Comparison of ENCODE assay signal across 18 cellular contexts in genomic region chr6:163738725-163739124, GRCh38.
DNase-seq lines count a peak whose midpoint lies in the region; ATAC-seq, FAIRE-seq and TF ChIP-seq lines count a peak whose summit lies in the region.
"Had no signal": no experiment of that assay in that cellular context is flagged by ENCODE, and none has a peak within 500 bp of the region (broad histone marks: within the 10 kb centered on the region; RNA-seq: fewer than 3 reads in every experiment).

No MANE protein-coding gene starts in this region.

- no peaks in the 10 kb centered on the region for H3K4me1 ChIP-seq in endothelial cell of umbilical vein (ENCODE audit: control insufficient read depth, extremely low read depth, insufficient read depth, low read length)

- H3K9me3 ChIP-seq in endothelial cell of umbilical vein (replicated peaks; ENCODE audit: control insufficient read depth, insufficient read depth, low read length) = no peaks in the 10 kb centered on the region
- H3K9me3 ChIP-seq: BLaER1 treated with 17β-estradiol and CSF1 and Interleukin-3, amounts not matched to agents 10 nM and 100 nM; transverse colon had no signal

- CTCF ChIA-PET in endothelial cell of umbilical vein (lab: Charles Lee) = no interaction called here

- no peak overlapping the region for H3K4me2 ChIP-seq in endothelial cell of umbilical vein (ENCODE audit: insufficient read depth, low read length)

- no peak overlapping the region for H3K27ac ChIP-seq in endothelial cell of umbilical vein (ENCODE audit: insufficient read depth, low read depth, low read length)
- H3K27ac ChIP-seq in dorsolateral prefrontal cortex = no peak overlapping the region
- H3K27ac ChIP-seq: BLaER1 treated with 17β-estradiol and CSF1 and Interleukin-3, amounts not matched to agents 10 nM and 100 nM; transverse colon had no signal

- no peaks in the 10 kb centered on the region for H3K36me3 ChIP-seq in endothelial cell of umbilical vein (ENCODE audit: control insufficient read depth in 2 of 2, extremely low read depth in 1 of 2, insufficient read depth in 2 of 2, low read length in 2 of 2)
- H3K36me3 ChIP-seq: BLaER1 treated with 17β-estradiol and CSF1 and Interleukin-3, amounts not matched to agents 10 nM and 100 nM; transverse colon had no signal

- DNase-seq in endothelial cell of umbilical vein (ENCODE audit: low read depth, low spot score) (no peak), dorsolateral prefrontal cortex (no peak), mucosa of gallbladder (ENCODE audit: low spot score) (no peak), COLO829 (ENCODE audit: low spot score) (no peak), NCI-H2029 treated with DMSO at 0.1 percent for 48 hours (lab: John Stamatoyannopoulos, UW) (no peak)
- DNase-seq: activated CD4-positive, alpha-beta T cell treated with anti-CD3 and anti-CD28 coated beads, Interleukin-2, amount 10 ng/mL, durations not matched to agents 7 days and 5 days; activated gamma-delta T cell treated with Interleukin-2 at 50 U/mL for 16 hours; foreskin melanocyte; GOT3; naive B cell; NCI-H1694 treated with DMSO at 0.1 percent for 48 hours; NK-92 treated with Interleukin-12 subunit alpha and Interleukin-12 subunit beta, amount 100 ng/mL, for 24 hours; transverse colon had no signal

- H2AFZ ChIP-seq in endothelial cell of umbilical vein (ENCODE audit: low read depth, low read length) = no peak overlapping the region

- no peaks in the 10 kb centered on the region for H3K9me1 ChIP-seq in endothelial cell of umbilical vein (replicated peaks; ENCODE audit: control insufficient read depth, extremely low read depth, insufficient read depth, low read length)

- TF ChIP-seq POLR2A in endothelial cell of umbilical vein (IDR thresholded peaks at IDR 0.05; ENCODE audit: low read depth, low read length) = no peak

- no peak overlapping the region for H3K4me3 ChIP-seq in endothelial cell of umbilical vein (replicated peaks in 1 of 3; ENCODE audit: insufficient read depth in 1 of 3, low read depth in 1 of 3, low read length in 3 of 3)
- no peak overlapping the region for H3K4me3 ChIP-seq in dorsolateral prefrontal cortex
- H3K4me3 ChIP-seq: BLaER1 treated with 17β-estradiol and CSF1 and Interleukin-3, amounts not matched to agents 10 nM and 100 nM; transverse colon had no signal

- POLR2A ChIA-PET in endothelial cell of umbilical vein (lab: Charles Lee) = no interaction called here

- dilution Hi-C loops in endothelial cell of umbilical vein (cut with MboI; ENCODE audit: extremely low pct_ligation_motif_present, low sequenced_read_pairs) = no loop called here

- no TSS peak for BruUV-seq in endothelial cell of umbilical vein (replicated peaks; lab: Mats Ljungman, UMichigan)

- H3K9ac ChIP-seq in endothelial cell of umbilical vein (replicated peaks; ENCODE audit: extremely low read depth, insufficient read depth, low read length) = no peak overlapping the region
- H3K9ac ChIP-seq: BLaER1 treated with 17β-estradiol and CSF1 and Interleukin-3, amounts not matched to agents 10 nM and 100 nM had no signal

- ATAC-seq in GM18519 (IDR thresholded peaks at IDR 0.05; ENCODE audit: low FRiP score, unreplicated experiment) = peak; percentile 76
- ATAC-seq in GM21619 (IDR thresholded peaks at IDR 0.05; ENCODE audit: unreplicated experiment) = peak; percentile 61
- ATAC-seq in HG03432 (IDR thresholded peaks at IDR 0.05; ENCODE audit: unreplicated experiment) = peak; percentile 81

- H3K27me3 ChIP-seq in endothelial cell of umbilical vein (ENCODE audit: control insufficient read depth in 2 of 2, insufficient read depth in 2 of 2, low read length in 2 of 2) (no peaks in the 10 kb centered on the region), dorsolateral prefrontal cortex (no peaks in the 10 kb centered on the region)
- H3K27me3 ChIP-seq: transverse colon had no signal

- no peak for FAIRE-seq in endothelial cell of umbilical vein (lab: Jason Lieb, UNC)
- FAIRE-seq: keratinocyte had no signal

- TF ChIP-seq CTCF in endothelial cell of umbilical vein (IDR thresholded peaks at IDR 0.05; ENCODE audit: extremely low read depth in 1 of 2, insufficient read depth in 1 of 2, low read depth in 1 of 2, low read length in 2 of 2) (no peak), dorsolateral prefrontal cortex (IDR thresholded peaks at IDR 0.05 in 54 of 56, conservative IDR thresholded peaks at IDR 0.05 in 2 of 56; ENCODE audit: low read depth in 1 of 56, partially characterized antibody in 56 of 56) (no peak)

- no peaks in the 10 kb centered on the region for H3K79me2 ChIP-seq in endothelial cell of umbilical vein (ENCODE audit: control insufficient read depth, insufficient read depth, low read length)

- intact Hi-C loops in endothelial cell of umbilical vein (cut with micrococcal nuclease) (no loop called here), dorsolateral prefrontal cortex (cut with DNase I) (no loop called here)

- H4K20me1 ChIP-seq in endothelial cell of umbilical vein (replicated peaks; ENCODE audit: control insufficient read depth, extremely low read depth, insufficient read depth, low read length) = no peaks in the 10 kb centered on the region

TF ChIP-seq in endothelial cell of umbilical vein, 7 proteins besides CTCF, POLR2A, EP300 and RAD21:
- no peak for TF ChIP-seq MYC (IDR thresholded peaks at IDR 0.05; ENCODE audit: low read depth, low read length)
- TF ChIP-seq GATA2 (IDR thresholded peaks at IDR 0.05; ENCODE audit: insufficient read depth, insufficient read length, low read depth, low read length) = no peak
- TF ChIP-seq EZH2 (IDR thresholded peaks at IDR 0.05; ENCODE audit: borderline replicate concordance, low read depth, low read length, severe bottlenecking) = no peak
- peak; percentile 24 for TF ChIP-seq JUN (IDR thresholded peaks at IDR 0.05; ENCODE audit: borderline replicate concordance, insufficient read depth, insufficient read length, low read depth)
- no peak for TF ChIP-seq POLR2AphosphoS5 (IDR thresholded peaks at IDR 0.05; ENCODE audit: insufficient read depth, low read depth, low read length)
